16 cellular contexts compared by ENCODE assay signal in genomic region chr5:110478899-110479298, GRCh38.
DNase-seq lines count a peak whose midpoint lies in the region; ATAC-seq and TF ChIP-seq lines count a peak whose summit lies in the region.
"Had no signal": no experiment of that assay in that cellular context is flagged by ENCODE, and none has a peak within 500 bp of the region (broad histone marks: within the 10 kb centered on the region; RNA-seq: fewer than 3 reads in every experiment).

No MANE protein-coding gene starts in this region.

- TF ChIP-seq CTCF in MCF 10A (IDR thresholded peaks at IDR 0.05; ENCODE audit: unreplicated experiment) (no peak), breast epithelium (IDR thresholded peaks at IDR 0.05) (no peak), GM13976 (IDR thresholded peaks at IDR 0.05; ENCODE audit: borderline replicate concordance, control extremely low read depth, extremely low read depth, insufficient read depth, missing control alignments) (no peak)

- no peaks in the 10 kb centered on the region for H3K4me1 ChIP-seq in breast epithelium

- peak; percentile 100 for ATAC-seq in SK-N-SH treated with all-trans-retinoic acid at 6 μM for 48 hours
- ATAC-seq in HG03045 (IDR thresholded peaks at IDR 0.05; ENCODE audit: unreplicated experiment): no peak
- ATAC-seq in HG02840 (IDR thresholded peaks at IDR 0.05; ENCODE audit: low FRiP score, unreplicated experiment): no peak
- ATAC-seq: HCT116 had no signal

- H3K27ac ChIP-seq in breast epithelium: no peak overlapping the region

- no peak overlapping the region for H3K4me3 Mint-ChIP-seq in MCF 10A (ENCODE audit: unreplicated experiment)
- H3K4me3 Mint-ChIP-seq: immature natural killer cell had no signal

- H3K27ac Mint-ChIP-seq in MCF 10A (ENCODE audit: low read depth, unreplicated experiment): no peak overlapping the region
- H3K27ac Mint-ChIP-seq: immature natural killer cell had no signal

- H3K4me1 Mint-ChIP-seq in MCF 10A (ENCODE audit: insufficient read depth, unreplicated experiment): peaks cover 9% of the 10 kb centered on the region
- H3K4me1 Mint-ChIP-seq: immature natural killer cell had no signal

- intact Hi-C loops in MCF 10A (cut with micrococcal nuclease) (no loop called here), breast epithelium (cut with DNase I; ENCODE audit: low total_unique reads) (no loop called here)

- no peaks in the 10 kb centered on the region for H3K36me3 Mint-ChIP-seq in MCF 10A (ENCODE audit: insufficient read depth, unreplicated experiment)
- H3K36me3 Mint-ChIP-seq: immature natural killer cell had no signal

- in situ Hi-C loops in GM13976 (cut with MboI; ENCODE audit: low sequenced_read_pairs, unreplicated experiment): no loop called here

- no peak overlapping the region for H3K4me3 ChIP-seq in breast epithelium

- peaks cover 3 to 10% of the 10 kb centered on the region in 2 donors for H3K9me3 ChIP-seq in breast epithelium

- H3K9me3 Mint-ChIP-seq in MCF 10A (ENCODE audit: unreplicated experiment): no peaks in the 10 kb centered on the region

- CTCF ChIA-PET in MCF 10A (lab: Yijun Ruan, JAX): no interaction called here

- H3K36me3 ChIP-seq in breast epithelium: no peaks in the 10 kb centered on the region

- POLR2A ChIA-PET in MCF 10A (lab: Yijun Ruan, JAX): no interaction called here

- no peak for TF ChIP-seq POLR2A in breast epithelium (IDR thresholded peaks at IDR 0.05)

- peaks cover 42% of the 10 kb centered on the region for H3K27me3 Mint-ChIP-seq in MCF 10A (ENCODE audit: insufficient read depth, unreplicated experiment)

- peak; percentile 63 for DNase-seq in MCF 10A (ENCODE audit: unreplicated experiment)
- no peak for DNase-seq in breast epithelium (ENCODE audit: low spot score in 2 of 2)
- DNase-seq in fibroblast of the conjunctiva (ENCODE audit: low read depth): peak; percentile 27
- DNase-seq in OCI-M1 (lab: John Stamatoyannopoulos, UW): no peak
- DNase-seq in GM13976 (ENCODE audit: low spot score): no peak
- DNase-seq: ACHN; activated gamma-delta T cell treated with Interleukin-2 at 50 U/mL for 16 hours; effector CD8-positive, alpha-beta T cell; GF-D8; immature natural killer cell; NCI-H1417 treated with DMSO at 0.1 percent for 48 hours; stimulated activated CD4-positive, alpha-beta T cell treated with anti-CD3 and anti-CD28 coated beads, Interleukin-4, amount 100 ng/mL, for 1 hour had no signal

- no TSS peak for BruUV-seq in MCF 10A (replicated peaks; lab: Mats Ljungman, UMichigan)

- no peaks in the 10 kb centered on the region for H3K27me3 ChIP-seq in breast epithelium

TF ChIP-seq in SK-N-SH treated with all-trans-retinoic acid at 6 μM for 48 hours, 23 proteins besides CTCF, POLR2A, EP300 and RAD21:
- 0 out of 2 replicates have a peak, but pooled peaks have one; percentile 9 for TF ChIP-seq TOX (CRISPR knock-in tag; IDR thresholded peaks at IDR 0.05; ENCODE audit: borderline replicate concordance)
- TF ChIP-seq ZNF8 (CRISPR knock-in tag; IDR thresholded peaks at IDR 0.05): no peak
- no peak for TF ChIP-seq BACH2 (CRISPR knock-in tag; IDR thresholded peaks at IDR 0.05; ENCODE audit: borderline replicate concordance)
- TF ChIP-seq ZC3H10 (CRISPR knock-in tag; IDR thresholded peaks at IDR 0.05): no peak
- no peak for TF ChIP-seq ZFP3 (CRISPR knock-in tag; IDR thresholded peaks at IDR 0.05)
- no peak for TF ChIP-seq SNAI2 (CRISPR knock-in tag; IDR thresholded peaks at IDR 0.05)
- no peak for TF ChIP-seq PATZ1 (CRISPR knock-in tag; IDR thresholded peaks at IDR 0.05; ENCODE audit: borderline replicate concordance)

Comparison
In these comparisons a context has a peak if more than half of its experiments do, and no peak if none do; other contexts are left out.
1. DNase-seq: peak in MCF 10A (single experiment) and fibroblast of the conjunctiva (single experiment); none in breast epithelium (0 of 2), OCI-M1 (single experiment) and GM13976 (single experiment).